ENCODE assay signal across 27 cellular contexts in genomic region chr1:90356101-90356500, GRCh38.
"Had no signal": no experiment of that assay in that cellular context is flagged by ENCODE, and none has a peak within 500 bp of the region (broad histone marks: within the 10 kb centered on the region; RNA-seq: fewer than 3 reads in every experiment).

No MANE protein-coding gene starts in this region.

- H3K4me3 Mint-ChIP-seq: stimulated activated effector memory CD8-positive, alpha-beta T cell treated with anti-CD3 and anti-CD28 coated beads, Interleukin-12 subunit alpha, Interleukin-12 subunit beta, amount 100 ng/mL, for 72 hours; stimulated activated memory B cell treated with anti-CD40 and anti-IgM and Interleukin-4, amounts not matched to agents 10 μg/mL and 1 μg/mL and 100 μg/mL, for 72 hours; stimulated activated naive B cell treated with anti-CD40 and anti-IgM and Interleukin-4, amounts not matched to agents 10 μg/mL and 1 μg/mL and 100 μg/mL, for 72 hours; stimulated activated naive CD8-positive, alpha-beta T cell treated with anti-CD3 and anti-CD28 coated beads, Interleukin-15, amount 100 ng/mL, for 72 hours; stimulated activated naive CD8-positive, alpha-beta T cell treated with anti-CD3 and anti-CD28 coated beads, Interleukin-15, Interleukin-2, amounts not matched to agents 100 ng/mL and 50 ng/mL, for 24 hours; type B pancreatic cell had no signal

- H3K27me3 ChIP-seq: stomach, suprapubic skin, testis, thyroid gland, tibial nerve, transverse colon, upper lobe of left lung, upper lobe of right lung, uterus, vagina had no signal

- H3K36me3 ChIP-seq: stomach, suprapubic skin, thoracic aorta, thyroid gland, tibial artery, tibial nerve, transverse colon, upper lobe of left lung, upper lobe of right lung, uterus, vagina had no signal

- H3K9me3 Mint-ChIP-seq: stimulated activated effector memory CD8-positive, alpha-beta T cell treated with anti-CD3 and anti-CD28 coated beads, Interleukin-12 subunit alpha, Interleukin-12 subunit beta, amount 100 ng/mL, for 72 hours; stimulated activated memory B cell treated with anti-CD40 and anti-IgM and Interleukin-4, amounts not matched to agents 10 μg/mL and 1 μg/mL and 100 μg/mL, for 72 hours; stimulated activated naive B cell treated with anti-CD40 and anti-IgM and Interleukin-4, amounts not matched to agents 10 μg/mL and 1 μg/mL and 100 μg/mL, for 72 hours; stimulated activated naive CD8-positive, alpha-beta T cell treated with anti-CD3 and anti-CD28 coated beads, Interleukin-15, amount 100 ng/mL, for 72 hours; stimulated activated naive CD8-positive, alpha-beta T cell treated with anti-CD3 and anti-CD28 coated beads, Interleukin-15, Interleukin-2, amounts not matched to agents 100 ng/mL and 50 ng/mL, for 24 hours; type B pancreatic cell had no signal

- H3K27me3 Mint-ChIP-seq: stimulated activated memory B cell treated with anti-CD40 and anti-IgM and Interleukin-4, amounts not matched to agents 10 μg/mL and 1 μg/mL and 100 μg/mL, for 72 hours; stimulated activated naive CD8-positive, alpha-beta T cell treated with anti-CD3 and anti-CD28 coated beads, Interleukin-15, amount 100 ng/mL, for 72 hours; stimulated activated naive CD8-positive, alpha-beta T cell treated with anti-CD3 and anti-CD28 coated beads, Interleukin-15, Interleukin-2, amounts not matched to agents 100 ng/mL and 50 ng/mL, for 24 hours had no signal

- H3K36me3 Mint-ChIP-seq: stimulated activated effector memory CD8-positive, alpha-beta T cell treated with anti-CD3 and anti-CD28 coated beads, Interleukin-12 subunit alpha, Interleukin-12 subunit beta, amount 100 ng/mL, for 72 hours; stimulated activated memory B cell treated with anti-CD40 and anti-IgM and Interleukin-4, amounts not matched to agents 10 μg/mL and 1 μg/mL and 100 μg/mL, for 72 hours; stimulated activated naive B cell treated with anti-CD40 and anti-IgM and Interleukin-4, amounts not matched to agents 10 μg/mL and 1 μg/mL and 100 μg/mL, for 72 hours; type B pancreatic cell had no signal

- H3K4me3 ChIP-seq: stomach, suprapubic skin, testis, thoracic aorta, thyroid gland, tibial artery, tibial nerve, transverse colon, upper lobe of left lung, upper lobe of right lung, uterus, vagina had no signal

- H3K9me3 ChIP-seq: stomach, suprapubic skin, testis, thoracic aorta, thyroid gland, tibial artery, tibial nerve, transverse colon, upper lobe of left lung, upper lobe of right lung, uterus, vagina had no signal

- DNase-seq: stimulated activated CD4-positive, alpha-beta T cell treated with anti-CD3 and anti-CD28 coated beads, Interleukin-2, amount 100 ng/mL, for 48 hours; stimulated activated CD4-positive, alpha-beta T cell treated with anti-CD3 and anti-CD28 coated beads, Interleukin-4, amount 100 ng/mL, for 1 hour; stimulated activated CD4-positive, alpha-beta T cell treated with anti-CD3 and anti-CD28 coated beads, Interleukin-4, amount 100 ng/mL, for 24 hours; stimulated activated CD4-positive, alpha-beta T cell treated with anti-CD3 and anti-CD28 coated beads, Interleukin-4, amount 100 ng/mL, for 4 hours; stimulated activated CD8-positive, alpha-beta memory T cell treated with anti-CD3 and anti-CD28 coated beads, Interleukin-4, amount 100 ng/mL, for 48 hours; stimulated activated naive B cell treated with anti-CD40 and anti-IgM and Interleukin-4, amounts not matched to agents 10 μg/mL and 1 μg/mL and 100 μg/mL, for 72 hours; stimulated activated naive CD4-positive, alpha-beta T cell; stimulated activated naive CD4-positive, alpha-beta T cell treated with Interleukin-2 at 50 U/mL for 16 hours; stimulated activated naive CD8-positive, alpha-beta T cell treated with anti-CD3 and anti-CD28 coated beads, Interleukin-15, amount 100 ng/mL, for 72 hours; stimulated activated naive CD8-positive, alpha-beta T cell treated with anti-CD3 and anti-CD28 coated beads, Interleukin-15, Interleukin-2, amounts not matched to agents 100 U/mL and 50 U/mL, for 24 hours; stomach; substantia nigra; testis; thyroid gland; tibial artery; transverse colon; upper lobe of left lung; upper lobe of right lung; uterus had no signal

- H3K27ac ChIP-seq: stomach, suprapubic skin, testis, thoracic aorta, thyroid gland, tibial artery, tibial nerve, transverse colon, upper lobe of left lung, upper lobe of right lung, uterus, vagina had no signal

- H3K27ac Mint-ChIP-seq: stimulated activated effector memory CD8-positive, alpha-beta T cell treated with anti-CD3 and anti-CD28 coated beads, Interleukin-12 subunit alpha, Interleukin-12 subunit beta, amount 100 ng/mL, for 72 hours; stimulated activated memory B cell treated with anti-CD40 and anti-IgM and Interleukin-4, amounts not matched to agents 10 μg/mL and 1 μg/mL and 100 μg/mL, for 72 hours; stimulated activated naive B cell treated with anti-CD40 and anti-IgM and Interleukin-4, amounts not matched to agents 10 μg/mL and 1 μg/mL and 100 μg/mL, for 72 hours; stimulated activated naive CD8-positive, alpha-beta T cell treated with anti-CD3 and anti-CD28 coated beads, Interleukin-15, Interleukin-2, amounts not matched to agents 100 ng/mL and 50 ng/mL, for 24 hours; type B pancreatic cell had no signal

- H3K4me1 ChIP-seq: stomach, suprapubic skin, testis, tibial nerve, transverse colon, upper lobe of left lung, upper lobe of right lung, uterus, vagina had no signal

- H3K4me1 Mint-ChIP-seq: stimulated activated effector memory CD8-positive, alpha-beta T cell treated with anti-CD3 and anti-CD28 coated beads, Interleukin-12 subunit alpha, Interleukin-12 subunit beta, amount 100 ng/mL, for 72 hours; stimulated activated memory B cell treated with anti-CD40 and anti-IgM and Interleukin-4, amounts not matched to agents 10 μg/mL and 1 μg/mL and 100 μg/mL, for 72 hours; stimulated activated naive B cell treated with anti-CD40 and anti-IgM and Interleukin-4, amounts not matched to agents 10 μg/mL and 1 μg/mL and 100 μg/mL, for 72 hours; stimulated activated naive CD8-positive, alpha-beta T cell treated with anti-CD3 and anti-CD28 coated beads, Interleukin-15, amount 100 ng/mL, for 72 hours had no signal
